ENCODE assay signal across 9 cellular contexts in genomic region chr6:137736048-137736846, GRCh38.
DNase-seq lines count a peak whose midpoint lies in the region; ATAC-seq and TF ChIP-seq lines count a peak whose summit lies in the region.
"Had no signal": no experiment of that assay in that cellular context is flagged by ENCODE, and none has a peak within 500 bp of the region (broad histone marks: within the 10 kb centered on the region; RNA-seq: fewer than 3 reads in every experiment).

No MANE protein-coding gene starts in this region.

- H3K27ac ChIP-seq in CD4-positive, alpha-beta T cell (ENCODE audit: low read depth, low read length) = no peak overlapping the region
- H3K27ac ChIP-seq: WERI-Rb-1 had no signal

- peak overlapping the region; percentile 82 for H3K27ac Mint-ChIP-seq in CD4-positive, alpha-beta T cell
- peak overlapping the region; percentile 47 for H3K27ac Mint-ChIP-seq in activated B cell treated with CpG ODN at 0.5 μM for 24 hours
- H3K27ac Mint-ChIP-seq in immature natural killer cell = peak overlapping the region in 2 of 6 donors; percentile 47 to 68

- H3K4me3 Mint-ChIP-seq in CD4-positive, alpha-beta T cell = no peak overlapping the region
- H3K4me3 Mint-ChIP-seq in activated B cell treated with CpG ODN at 0.5 μM for 24 hours (no peak overlapping the region), immature natural killer cell (no peak overlapping the region)

- H3K9me3 Mint-ChIP-seq in CD4-positive, alpha-beta T cell = no peaks in the 10 kb centered on the region
- H3K9me3 Mint-ChIP-seq in activated B cell treated with CpG ODN at 0.5 μM for 24 hours (no peaks in the 10 kb centered on the region), immature natural killer cell (peaks cover 0 to 3% (median 0%) of the 10 kb centered on the region in 6 donors)

- peaks cover 14% of the 10 kb centered on the region for H3K4me1 Mint-ChIP-seq in CD4-positive, alpha-beta T cell (ENCODE audit: low read depth)
- H3K4me1 Mint-ChIP-seq in activated B cell treated with CpG ODN at 0.5 μM for 24 hours (peaks cover 26% of the 10 kb centered on the region), immature natural killer cell (no peaks in the 10 kb centered on the region)

- H3K27me3 ChIP-seq in CD4-positive, alpha-beta T cell (ENCODE audit: control insufficient read depth, insufficient read depth, low read length) = no peaks in the 10 kb centered on the region

- no peaks in the 10 kb centered on the region for H3K27me3 Mint-ChIP-seq in CD4-positive, alpha-beta T cell
- no peaks in the 10 kb centered on the region for H3K27me3 Mint-ChIP-seq in activated B cell treated with CpG ODN at 0.5 μM for 24 hours
- H3K27me3 Mint-ChIP-seq in immature natural killer cell (ENCODE audit: low read depth in 3 of 3) = peaks cover 3 to 10% (median 7%) of the 10 kb centered on the region in 3 donors

- POLR2A ChIA-PET in CD4-positive, alpha-beta T cell (lab: Charles Lee) = interaction anchor here (0.6 to 3.1 kb wide), 3 partner anchors 20 to 131 kb away, joined by 3 to 8 read pairs (median 3); partner anchors contain the start of gene TNFAIP3
- POLR2A ChIA-PET in activated B cell treated with CpG ODN at 0.5 μM for 24 hours (lab: Charles Lee) = interaction anchor here (0.6 kb wide), 1 partner anchor 46 kb away, joined by 3 read pairs; no protein-coding TSS in a partner anchor

- no peaks in the 10 kb centered on the region for H3K36me3 Mint-ChIP-seq in CD4-positive, alpha-beta T cell (ENCODE audit: low read depth)
- H3K36me3 Mint-ChIP-seq in activated B cell treated with CpG ODN at 0.5 μM for 24 hours (ENCODE audit: low read depth) = no peaks in the 10 kb centered on the region
- H3K36me3 Mint-ChIP-seq in immature natural killer cell = no peaks in the 10 kb centered on the region

- peak in 6 of 10 experiments; percentile 6 to 20 (median 14) for DNase-seq in CD4-positive, alpha-beta T cell
- DNase-seq in activated B cell treated with CpG ODN at 0.5 μM for 24 hours (no peak), immature natural killer cell (no peak), NCI-H345 treated with DMSO at 0.1 percent for 48 hours (lab: John Stamatoyannopoulos, UW; ENCODE audit: unreplicated experiment) (no peak), NCI-H1105 treated with DMSO at 0.1 percent for 48 hours (lab: John Stamatoyannopoulos, UW) (no peak)
- DNase-seq in stimulated activated naive CD4-positive, alpha-beta T cell (lab: John Stamatoyannopoulos, UW) = no peak
- DNase-seq: WERI-Rb-1 had no signal

- no peak for TF ChIP-seq CTCF in CD4-positive, alpha-beta T cell (IDR thresholded peaks at IDR 0.05)
- TF ChIP-seq CTCF in activated B cell treated with CpG ODN at 0.5 μM for 24 hours (IDR thresholded peaks at IDR 0.05) = no peak

- peak; percentile 97 for ATAC-seq in CD4-positive, alpha-beta T cell (ENCODE audit: poor library complexity)
- peak; percentile 85 for ATAC-seq in GM19023 (IDR thresholded peaks at IDR 0.05; ENCODE audit: unreplicated experiment)
- ATAC-seq in HG03025 (IDR thresholded peaks at IDR 0.05; ENCODE audit: low FRiP score, unreplicated experiment) = peak; percentile 91
- ATAC-seq in activated B cell treated with CpG ODN at 0.5 μM for 24 hours (ENCODE audit: low read depth) = peak; percentile 68

- no peaks in the 10 kb centered on the region for H3K9me3 ChIP-seq in CD4-positive, alpha-beta T cell (ENCODE audit: control insufficient read depth, low read length)

- intact Hi-C loops in CD4-positive, alpha-beta T cell (cut with DNase I, micrococcal nuclease) = no loop called here
- intact Hi-C loops in activated B cell treated with CpG ODN at 0.5 μM for 24 hours (cut with micrococcal nuclease) = no loop called here

- CTCF ChIA-PET in CD4-positive, alpha-beta T cell (lab: Charles Lee) = interaction anchor here (0.9 to 1.8 kb wide), 2 partner anchors 28 to 63 kb away, joined by 3 to 5 read pairs; no protein-coding TSS in a partner anchor
- CTCF ChIA-PET in activated B cell treated with CpG ODN at 0.5 μM for 24 hours (lab: Charles Lee) = no interaction called here

Comparison
In these comparisons a context has a peak if more than half of its experiments do, and no peak if none do; other contexts are left out.
1. DNase-seq: peak in CD4-positive, alpha-beta T cell (6 of 10); none in activated B cell treated with CpG ODN at 0.5 μM for 24 hours (single experiment), immature natural killer cell (0 of 3), stimulated activated naive CD4-positive, alpha-beta T cell (0 of 6), NCI-H345 treated with DMSO at 0.1 percent for 48 hours (single experiment) and NCI-H1105 treated with DMSO at 0.1 percent for 48 hours (single experiment).
2. Peak in every context shown above with its lines, with median percentiles within 50 percentile points of each other: ATAC-seq.